Comparison of ENCODE assay signal across 8 cellular contexts in the genomic region with DNA sequence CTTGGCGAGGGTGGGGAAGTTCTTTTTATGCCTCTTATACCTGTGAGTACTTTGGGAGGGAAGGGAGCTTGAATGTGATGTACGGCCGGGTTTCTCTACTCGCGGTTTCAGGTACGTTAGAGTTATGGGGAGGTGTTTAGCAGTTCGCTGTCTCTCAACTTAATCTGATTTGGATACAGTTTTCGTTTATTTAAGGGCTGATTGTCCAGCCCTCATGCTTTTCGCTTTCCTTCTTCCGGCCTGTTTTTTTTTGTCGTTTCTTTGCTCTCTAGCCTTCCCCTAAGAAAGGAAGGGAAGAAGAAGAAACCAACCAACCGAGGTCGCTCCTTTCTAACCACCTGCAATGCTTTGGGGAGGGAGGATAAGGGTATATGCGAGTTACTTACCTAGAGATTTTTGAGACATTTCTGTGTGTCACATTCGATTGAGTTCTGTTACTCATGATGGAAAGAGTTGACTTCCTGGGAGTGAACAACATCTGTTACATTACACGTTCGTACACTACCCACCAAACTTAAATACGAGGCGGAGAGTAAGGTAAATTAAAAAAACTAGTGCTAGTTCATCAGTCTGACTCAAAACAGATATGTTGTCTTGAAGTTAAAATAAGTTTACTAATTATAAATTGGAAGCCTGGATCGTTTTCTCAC. TPM values are rescaled to one million over a fixed set of nuclear protein-coding genes. Genes with fewer than 3 reads are reported as not detected.
DNase-seq lines count a peak whose midpoint lies in the region; ATAC-seq and TF ChIP-seq lines count a peak whose summit lies in the region.

No MANE protein-coding gene starts in this region.

- H3K9ac ChIP-seq in HUES64 (ENCODE audit: low read depth, low read length), result peak overlapping the region; percentile 83

- DNase-seq in cardiac muscle cell (ENCODE audit: low read depth in 1 of 2, low spot score in 1 of 2) (peak; percentile 10 to 11), Right ventricle myocardium inferior (ENCODE audit: missing footprints) (no peak), adrenal gland (no peak), kidney tubule cell (ENCODE audit: low spot score) (peak; percentile 43), aorta (no peak), mesenteric fat pad (ENCODE audit: low spot score) (no peak)

- no peak for TF ChIP-seq POLR2A in adrenal gland (IDR thresholded peaks at IDR 0.05)

- peaks cover 17% of the 10 kb centered on the region for H3K4me1 ChIP-seq in cardiac muscle cell (ENCODE audit: low read depth)
- H3K4me1 ChIP-seq in HUES64 (ENCODE audit: insufficient read depth, low read length), result peaks cover 4% of the 10 kb centered on the region; the same call in 1 of the 2 replicates
- H3K4me1 ChIP-seq in adrenal gland (replicated peaks in 1 of 2), result peaks cover 12 to 26% of the 10 kb centered on the region in 2 donors
- no peaks in the 10 kb centered on the region for H3K4me1 ChIP-seq in aorta (ENCODE audit: control insufficient read depth in 1 of 2, insufficient read depth in 2 of 2, low read length in 2 of 2)

- no peak for ATAC-seq in Right ventricle myocardium inferior
- ATAC-seq in aorta (ENCODE audit: low FRiP score), result no peak
- ATAC-seq in HG03097 (IDR thresholded peaks at IDR 0.05; ENCODE audit: low FRiP score, unreplicated experiment), result no peak

- intact Hi-C loops in Right ventricle myocardium inferior (cut with DNase I), result loop anchor here (1.0 to 5.0 kb wide), 3 partner anchors 64 to 152 kb away; partner anchors contain the start of gene REV1
- intact Hi-C loops in adrenal gland (cut with DNase I), result loop anchor here in 1 of 2 donors (5.0 to 10.0 kb wide), 2 partner anchors 153 to 154 kb away; partner anchors contain the start of genes MITD1, MRPL30 and REV1
- intact Hi-C loops in aorta (cut with DNase I), result loop anchor here (2.0 to 5.0 kb wide), 2 partner anchors 151 to 156 kb away; partner anchors contain the start of genes MITD1 (in 1 of the 2) and MRPL30 (in 1 of the 2)

- WGBS in HUES64, result 9% methylated on average over 16 of the region's 20 CpGs
- WGBS in adrenal gland, 4 donors, result 2 to 4% (median 3%) methylated on average over 17 to 20 of the region's 20 CpGs
- 3% methylated on average over 20 of the region's 20 CpGs for WGBS in aorta, 2 donors

- TF ChIP-seq CTCF in cardiac muscle cell (IDR thresholded peaks at IDR 0.05; ENCODE audit: low read depth, low read length) (no peak), adrenal gland (IDR thresholded peaks at IDR 0.05) (no peak)

- H3K27ac ChIP-seq in cardiac muscle cell (peak overlapping the region; percentile 89), HUES64 (ENCODE audit: low read depth, low read length) (peak overlapping the region; percentile 17; the same call in 1 of the 2 replicates), adrenal gland (peak overlapping the region in 4 of 5 donors; percentile 91 to 96 (median 94)), aorta (ENCODE audit: low read depth in 1 of 2, low read length in 2 of 2) (no peak overlapping the region)

- H3K36me3 ChIP-seq in cardiac muscle cell, result no peaks in the 10 kb centered on the region
- peaks cover 7% of the 10 kb centered on the region for H3K36me3 ChIP-seq in HUES64 (ENCODE audit: insufficient read depth, low read length)
- H3K36me3 ChIP-seq in adrenal gland (replicated peaks in 1 of 2), result peaks cover 0 to 2% of the 10 kb centered on the region in 2 donors
- no peaks in the 10 kb centered on the region for H3K36me3 ChIP-seq in aorta (ENCODE audit: control insufficient read depth in 1 of 2, insufficient read depth in 2 of 2, low read length in 1 of 2)

- H3K9me3 ChIP-seq in cardiac muscle cell (ENCODE audit: low read depth), result no peaks in the 10 kb centered on the region
- H3K9me3 ChIP-seq in HUES64 (ENCODE audit: insufficient read depth, low read depth, low read length), result no peaks in the 10 kb centered on the region
- H3K9me3 ChIP-seq in adrenal gland (replicated peaks in 1 of 3), result no peaks in the 10 kb centered on the region
- H3K9me3 ChIP-seq in aorta (ENCODE audit: control insufficient read depth, low read length), result no peaks in the 10 kb centered on the region

- H3K27me3 ChIP-seq in cardiac muscle cell (no peaks in the 10 kb centered on the region), HUES64 (ENCODE audit: insufficient read depth, low read length) (no peaks in the 10 kb centered on the region), adrenal gland (no peaks in the 10 kb centered on the region), aorta (ENCODE audit: control insufficient read depth in 1 of 2, insufficient read depth in 2 of 2, low read length in 1 of 2) (no peaks in the 10 kb centered on the region)

- peak overlapping the region; percentile 94 for H3K4me3 ChIP-seq in cardiac muscle cell
- H3K4me3 ChIP-seq in HUES64 (ENCODE audit: low read length), result peak overlapping the region; percentile 74
- H3K4me3 ChIP-seq in adrenal gland, result peak overlapping the region; percentile 62 to 80 (median 71)
- peak overlapping the region; percentile 56 to 65 for H3K4me3 ChIP-seq in aorta (ENCODE audit: low read length in 2 of 2)

RNA-seq across cellular contexts. Expression of gene EIF5B, which starts 0.9 kb away (rescaled TPM):
- total RNA-seq in cardiac muscle cell (13.4 and 14.5 TPM in 2 replicates), Right ventricle myocardium inferior (90.8 TPM), adrenal gland (10 to 100 TPM; 11.1 to 36.5 (median 25.3) TPM), aorta (10 to 100 TPM; 42.3 to 57.9 TPM), mesenteric fat pad (46.1 TPM)
- polyA plus RNA-seq in cardiac muscle cell (23.0 and 25.2 TPM in 2 replicates), adrenal gland (10 to 100 TPM; 40.7 to 71.3 (median 46.2) TPM), aorta (10 to 100 TPM; 54.5 to 59.3 TPM)
- 44.5 TPM for polyA plus RNA-seq in HUES64 (2013, experiment 1 of 2)
- 54.4 TPM for polyA plus RNA-seq in HUES64 (2013, experiment 2 of 2)

RNA-seq across cellular contexts. Expression of gene TXNDC9, which starts 1.9 kb away (rescaled TPM):
- 24.2 and 27.5 TPM in 2 replicates for total RNA-seq in cardiac muscle cell
- 29.9 and 40.0 TPM in 2 replicates for polyA plus RNA-seq in cardiac muscle cell
- total RNA-seq in Right ventricle myocardium inferior, result 19.8 TPM
- polyA plus RNA-seq in HUES64 (2013, experiment 1 of 2), result 51.8 TPM
- polyA plus RNA-seq in HUES64 (2013, experiment 2 of 2), result 52.5 TPM
- total RNA-seq in adrenal gland, result 10 to 100 TPM; 13.2 to 39.2 (median 25.2) TPM
- 10 to 100 TPM; 10.5 to 43.9 (median 12.8) TPM for polyA plus RNA-seq in adrenal gland
- 10 to 100 TPM; 26.1 to 29.6 TPM for total RNA-seq in aorta
- polyA plus RNA-seq in aorta, result 10 to 100 TPM; 24.5 to 43.6 TPM
- 25.1 TPM for total RNA-seq in mesenteric fat pad

RNA-seq across cellular contexts. Expression of gene LYG1, which starts 37.1 kb away (rescaled TPM):
- total RNA-seq in cardiac muscle cell, result 1.6 TPM in 2 replicates
- 1.7 and 1.8 TPM in 2 replicates for polyA plus RNA-seq in cardiac muscle cell
- total RNA-seq in Right ventricle myocardium inferior, result 0.57 TPM
- polyA plus RNA-seq in HUES64 (2013, experiment 1 of 2), result 0.30 TPM
- polyA plus RNA-seq in HUES64 (2013, experiment 2 of 2), result 0.32 TPM
- total RNA-seq in adrenal gland, result 1 to 10 TPM in 2 of 8 donors, under 1 TPM in 3, not detected in 3; 0.29 to 1.4 (median 0.78) TPM
- 10 to 100 TPM in 1 of 3 donors, 1 to 10 TPM in 1, under 1 TPM in 1; 0.57 to 10.8 (median 4.4) TPM for polyA plus RNA-seq in adrenal gland
- 1 to 10 TPM; 1.8 to 2.7 TPM for total RNA-seq in aorta
- polyA plus RNA-seq in aorta, result 1 to 10 TPM in 1 of 2 donors, under 1 TPM in 1; 0.88 to 2.6 TPM
- total RNA-seq in mesenteric fat pad, result 1.1 TPM

Comparison
In these comparisons a context has a peak if more than half of its experiments do, and no peak if none do; other contexts are left out.
1. DNase-seq: peak in cardiac muscle cell (2 of 2) and kidney tubule cell (single experiment); none in Right ventricle myocardium inferior (single experiment), adrenal gland (0 of 7), aorta (0 of 2) and mesenteric fat pad (single experiment).
2. H3K27ac ChIP-seq: peak in cardiac muscle cell (single experiment), HUES64 (single experiment) and adrenal gland (4 of 5); none in aorta (0 of 2).
3. Peak in every context shown above with its lines, with median percentiles within 50 percentile points of each other: H3K4me3 ChIP-seq.